ENCODE assay signal across 10 cellular contexts in the genomic region with DNA sequence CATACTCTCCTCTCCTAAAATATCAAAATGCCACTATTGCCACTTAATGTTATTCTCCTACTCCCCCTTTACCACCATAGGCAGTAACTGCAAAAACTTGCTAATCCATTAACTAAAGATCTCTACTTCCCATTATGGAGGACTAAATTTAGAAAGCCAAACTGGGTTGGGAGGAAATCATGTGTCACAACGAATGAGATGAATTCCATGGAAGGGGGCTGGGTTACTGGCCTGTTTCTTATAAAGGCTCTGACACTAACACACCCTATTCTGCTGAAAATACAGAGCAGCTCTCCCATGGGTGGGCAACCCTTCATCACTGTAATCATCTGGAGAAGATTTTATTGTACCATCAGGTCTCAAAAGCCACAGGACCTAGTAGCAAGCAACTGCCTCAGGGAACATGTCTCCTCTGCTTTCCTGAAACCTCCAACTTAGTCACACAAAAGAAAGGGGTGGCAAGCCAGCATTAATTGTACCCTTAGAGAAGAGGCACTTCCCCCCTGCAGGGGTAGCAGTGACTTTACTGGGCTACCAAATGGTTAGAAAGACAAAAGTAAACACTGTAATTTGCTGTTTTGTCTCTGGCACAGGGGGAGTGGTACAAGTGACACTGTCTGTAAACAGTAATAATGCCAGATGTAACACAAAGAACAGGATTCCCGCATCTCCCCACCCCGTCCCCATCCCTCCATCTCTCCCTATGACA.
DNase-seq lines count a peak whose midpoint lies in the region; ATAC-seq, FAIRE-seq and TF ChIP-seq lines count a peak whose summit lies in the region.
"Had no signal": no experiment of that assay in that cellular context is flagged by ENCODE, and none has a peak within 500 bp of the region (broad histone marks: within the 10 kb centered on the region; RNA-seq: fewer than 3 reads in every experiment).

No MANE protein-coding gene starts in this region.

- intact Hi-C loops in posterior cingulate gyrus (cut with DNase I) = no loop called here

- DNase-seq in EH (ENCODE audit: low read depth) (peak; percentile 66), NB4 (ENCODE audit: low read depth) (peak; percentile 38), mesenchymal stem cell (peak; percentile 45), AML-193 (lab: John Stamatoyannopoulos, UW) (no peak), posterior cingulate gyrus (no peak), D721Med (ENCODE audit: insufficient read length, low spot score) (no peak)
- DNase-seq in activated naive CD4-positive, alpha-beta T cell treated with anti-CD3 and anti-CD28 coated beads, Interleukin-2, amount 50 U/mL, for 72 hours (ENCODE audit: low spot score in 2 of 2) = no peak
- DNase-seq in stimulated activated CD4-positive, alpha-beta T cell treated with anti-CD3 and anti-CD28 coated beads, Interleukin-15, amount 100 ng/mL, for 24 hours = no peak
- DNase-seq: body of pancreas had no signal

- no peak overlapping the region for H2AK5ac ChIP-seq in mesenchymal stem cell (ENCODE audit: low read length, severe bottlenecking)

- no peak overlapping the region for H3K18ac ChIP-seq in mesenchymal stem cell (ENCODE audit: low read depth in 1 of 2, low read length in 2 of 2)

- no peak overlapping the region for H3K27ac ChIP-seq in mesenchymal stem cell (ENCODE audit: low read length, poor library complexity, severe bottlenecking)

- no peak overlapping the region for H4K91ac ChIP-seq in mesenchymal stem cell (ENCODE audit: low read length)

- no peak overlapping the region for H3K14ac ChIP-seq in mesenchymal stem cell (ENCODE audit: low read length in 2 of 2)

- ATAC-seq in activated naive CD4-positive, alpha-beta T cell treated with anti-CD3 and anti-CD28 coated beads, Interleukin-2, amount 50 U/mL, for 72 hours = peak; percentile 3 to 33
- ATAC-seq: body of pancreas had no signal

- no peak overlapping the region for H2BK120ac ChIP-seq in mesenchymal stem cell (ENCODE audit: low read depth, low read length)

- FAIRE-seq in D721Med (lab: Jason Lieb, UNC) = no peak

- no peaks in the 10 kb centered on the region for H3K27me3 ChIP-seq in mesenchymal stem cell (ENCODE audit: control insufficient read depth in 1 of 2, insufficient read depth in 1 of 2, low read length in 2 of 2)
- H3K27me3 ChIP-seq: body of pancreas had no signal

- no peaks in the 10 kb centered on the region for H3K9me3 Mint-ChIP-seq in activated naive CD4-positive, alpha-beta T cell treated with anti-CD3 and anti-CD28 coated beads, Interleukin-2, amount 50 U/mL, for 72 hours

- no peak overlapping the region for H2AFZ ChIP-seq in mesenchymal stem cell (ENCODE audit: low read depth, low read length)

- H3K79me1 ChIP-seq in mesenchymal stem cell (replicated peaks; ENCODE audit: low read length, poor library complexity, severe bottlenecking) = peaks cover 2% of the 10 kb centered on the region

- H3K9me3 ChIP-seq in mesenchymal stem cell (ENCODE audit: control insufficient read depth, low read length) = no peaks in the 10 kb centered on the region
- H3K9me3 ChIP-seq: body of pancreas had no signal

- no peaks in the 10 kb centered on the region for H3K4me1 ChIP-seq in mesenchymal stem cell (ENCODE audit: control insufficient read depth, insufficient read depth, low read depth, low read length)
- H3K4me1 ChIP-seq: body of pancreas had no signal

- H3K9ac ChIP-seq in mesenchymal stem cell (ENCODE audit: low read length) = no peak overlapping the region

- no peak overlapping the region for H3K23ac ChIP-seq in mesenchymal stem cell (ENCODE audit: low read length in 2 of 2)

- peaks cover 11 to 24% of the 10 kb centered on the region in 2 donors for H3K36me3 Mint-ChIP-seq in activated naive CD4-positive, alpha-beta T cell treated with anti-CD3 and anti-CD28 coated beads, Interleukin-2, amount 50 U/mL, for 72 hours

- TF ChIP-seq POLR2A in NB4 (IDR thresholded peaks at IDR 0.05; ENCODE audit: extremely low read depth, insufficient read length) = no peak

- H3K4me3 ChIP-seq in NB4 (ENCODE audit: low read depth, low read length) = no peak overlapping the region
- peak overlapping the region in 1 of 2 experiments; percentile 31 for H3K4me3 ChIP-seq in mesenchymal stem cell (ENCODE audit: insufficient read depth in 1 of 2, low read depth in 1 of 2, low read length in 2 of 2)
- H3K4me3 ChIP-seq: body of pancreas, lung had no signal

- no peak overlapping the region for H2BK15ac ChIP-seq in mesenchymal stem cell (ENCODE audit: low read depth, poor library complexity, severe bottlenecking)

- peak overlapping the region; percentile 2 to 88 for H3K27ac Mint-ChIP-seq in activated naive CD4-positive, alpha-beta T cell treated with anti-CD3 and anti-CD28 coated beads, Interleukin-2, amount 50 U/mL, for 72 hours

- H3K4me2 ChIP-seq in mesenchymal stem cell (ENCODE audit: low read length, poor library complexity, severe bottlenecking) = no peak overlapping the region

- H4K8ac ChIP-seq in mesenchymal stem cell (ENCODE audit: low read length) = no peak overlapping the region

- H3K4ac ChIP-seq in mesenchymal stem cell (ENCODE audit: low read depth in 1 of 2, low read length in 2 of 2) = no peak overlapping the region

- no peak for TF ChIP-seq CTCF in NB4 (IDR thresholded peaks at IDR 0.05; ENCODE audit: low read depth, low read length)
- TF ChIP-seq CTCF in D721Med (IDR thresholded peaks at IDR 0.05; ENCODE audit: insufficient read depth, missing control alignments) = no peak

- H3K36me3 ChIP-seq in mesenchymal stem cell (ENCODE audit: control insufficient read depth in 1 of 2, insufficient read depth in 2 of 2, low read depth in 1 of 2, low read length in 2 of 2) = peaks cover 5 to 56% of the 10 kb centered on the region in 2 experiments

- WGBS in mesenchymal stem cell = 38% methylated on average over 3 of the region's 3 CpGs

- no peak overlapping the region for H2BK12ac ChIP-seq in mesenchymal stem cell (ENCODE audit: low read length in 2 of 2)

- H2BK5ac ChIP-seq in mesenchymal stem cell (ENCODE audit: low read depth, low read length, poor library complexity, severe bottlenecking) = no peak overlapping the region

Comparison
In these comparisons a context has a peak if more than half of its experiments do, and no peak if none do; other contexts are left out.
1. DNase-seq: peak in EH (single experiment), NB4 (single experiment) and mesenchymal stem cell (single experiment); none in activated naive CD4-positive, alpha-beta T cell treated with anti-CD3 and anti-CD28 coated beads, Interleukin-2, amount 50 U/mL, for 72 hours (0 of 2), AML-193 (0 of 2), stimulated activated CD4-positive, alpha-beta T cell treated with anti-CD3 and anti-CD28 coated beads, Interleukin-15, amount 100 ng/mL, for 24 hours (single experiment), posterior cingulate gyrus (0 of 10) and D721Med (single experiment).